10 cellular contexts compared by ENCODE assay signal in the genomic region with DNA sequence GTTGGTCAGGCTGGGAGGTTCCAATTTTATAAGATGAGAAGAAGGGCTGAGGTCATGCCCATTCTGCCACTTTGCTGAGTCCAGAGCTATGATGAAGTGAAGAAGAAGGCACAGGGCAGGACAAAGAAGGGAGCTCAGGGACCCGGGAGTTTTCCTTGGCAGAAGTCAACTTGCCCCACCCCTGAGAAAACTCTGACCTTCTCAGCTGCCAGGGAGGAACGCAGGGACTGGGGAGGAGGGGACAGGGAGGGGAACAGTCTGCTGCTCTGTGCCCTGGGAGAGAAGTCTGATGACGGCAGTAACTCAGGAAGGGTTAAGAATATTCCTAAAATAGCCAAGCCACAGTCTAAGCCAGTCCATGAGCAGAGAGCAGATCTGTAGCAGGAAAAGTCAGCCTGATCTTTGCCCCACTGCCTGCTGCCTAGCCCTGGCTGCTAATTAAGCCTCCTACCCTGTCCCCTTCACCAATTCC. TPM values are rescaled to one million over a fixed set of nuclear protein-coding genes. Genes with fewer than 3 reads are reported as not detected.
A peak's percentile ranks its signal among the peaks of the same experiment; 100 is the strongest.
DNase-seq lines count a peak whose midpoint lies in the region; ATAC-seq and TF ChIP-seq lines count a peak whose summit lies in the region.
"Had no signal": no experiment of that assay in that cellular context is flagged by ENCODE, and none has a peak within 500 bp of the region (broad histone marks: within the 10 kb centered on the region; RNA-seq: fewer than 3 reads in every experiment).

No MANE protein-coding gene starts in this region.

- H3K27me3 ChIP-seq in ACC112 (ENCODE audit: insufficient read depth, low read length): no peaks in the 10 kb centered on the region
- no peaks in the 10 kb centered on the region for H3K27me3 ChIP-seq in esophagus muscularis mucosa

- H3K36me3 ChIP-seq in ACC112 (ENCODE audit: insufficient read depth, low read length): no peaks in the 10 kb centered on the region
- no peaks in the 10 kb centered on the region for H3K36me3 ChIP-seq in esophagus muscularis mucosa

- WGBS in esophagus muscularis mucosa: 13% methylated on average over 3 of the region's 3 CpGs

- TF ChIP-seq CTCF in esophagus muscularis mucosa (IDR thresholded peaks at IDR 0.05): no peak
- TF ChIP-seq CTCF in omental fat pad (IDR thresholded peaks at IDR 0.05): no peak

- no peak for DNase-seq in esophagus muscularis mucosa (ENCODE audit: extremely low spot score)
- no peak for DNase-seq in omental fat pad (ENCODE audit: low spot score)
- DNase-seq in superior temporal gyrus (ENCODE audit: extremely low spot score): no peak
- DNase-seq in GM19240 (ENCODE audit: insufficient read length, low spot score): no peak
- DNase-seq: activated naive CD4-positive, alpha-beta T cell treated with anti-CD3 and anti-CD28 coated beads, Interleukin-2, amount 10 ng/mL, durations not matched to agents 7 days and 5 days; SHP77; substantia nigra had no signal

- TF ChIP-seq POLR2A in esophagus muscularis mucosa (IDR thresholded peaks at IDR 0.05; ENCODE audit: low read depth): no peak

- H3K4me1 ChIP-seq in ACC112 (ENCODE audit: control insufficient read depth, insufficient read depth, low read length, unreplicated experiment) (peaks cover 20% of the 10 kb centered on the region), esophagus muscularis mucosa (peaks cover 25 to 31% (median 29%) of the 10 kb centered on the region in 4 donors)

- H3K9me3 ChIP-seq in esophagus muscularis mucosa: no peaks in the 10 kb centered on the region

- H3K4me3 ChIP-seq in ACC112 (ENCODE audit: low read depth, low read length): no peak overlapping the region
- H3K4me3 ChIP-seq in esophagus muscularis mucosa: no peak overlapping the region

- intact Hi-C loops in esophagus muscularis mucosa (cut with DNase I): no loop called here

- H3K27ac ChIP-seq in ACC112 (ENCODE audit: low read depth, low read length) (peak overlapping the region; percentile 62; the same call in 1 of the 2 replicates), esophagus muscularis mucosa (replicated peaks in 1 of 4) (peak overlapping the region; percentile 70 to 77 (median 74))

- H2AFZ ChIP-seq in ACC112 (ENCODE audit: low read length, unreplicated experiment): no peak overlapping the region

- ATAC-seq in omental fat pad (ENCODE audit: low FRiP score) (peak; percentile 20), GM21576 (IDR thresholded peaks at IDR 0.05; ENCODE audit: unreplicated experiment) (no peak)

- TF ChIP-seq EP300 in esophagus muscularis mucosa (IDR thresholded peaks at IDR 0.05): no peak

- H3K79me2 ChIP-seq in ACC112 (ENCODE audit: control insufficient read depth, insufficient read depth, low read length, unreplicated experiment): no peaks in the 10 kb centered on the region

RNA-seq across cellular contexts. Expression of a gene that starts 11.7 kb away (rescaled TPM):
- 100 to 1,000 TPM in 1 of 4 donors, 10 to 100 TPM in 3; 59.4 to 119 (median 84.8) TPM for total RNA-seq in esophagus muscularis mucosa
- total RNA-seq in omental fat pad: 100 to 1,000 TPM; 504 to 829 (median 668) TPM

RNA-seq across cellular contexts. Expression of a gene that starts 21.6 kb away (rescaled TPM):
- total RNA-seq in esophagus muscularis mucosa (10 to 100 TPM; 13.3 to 41.6 (median 30.6) TPM), omental fat pad (100 to 1,000 TPM in 3 of 4 donors, 10 to 100 TPM in 1; 70.9 to 252 (median 180) TPM)

RNA-seq across cellular contexts. Expression of a gene that starts 22.6 kb away (rescaled TPM):
- total RNA-seq in esophagus muscularis mucosa (10 to 100 TPM; 24.9 to 85.9 (median 56.3) TPM), omental fat pad (100 to 1,000 TPM in 1 of 4 donors, 10 to 100 TPM in 3; 29.3 to 148 (median 78.2) TPM)

RNA-seq across cellular contexts. Expression of a gene that starts 40.1 kb away (rescaled TPM):
- total RNA-seq in esophagus muscularis mucosa (not detected), omental fat pad (not detected)
- total RNA-seq: lung microvascular endothelial cell had no signal

Comparison
In these comparisons a context has a peak if more than half of its experiments do, and no peak if none do; other contexts are left out.
1. RNA of a gene that starts 11.7 kb away (total RNA-seq): 504 to 829 TPM in omental fat pad; 59.4 to 119 TPM in esophagus muscularis mucosa; every median in the first group is over 4 times any median in the second.